1 cellular context compared by ENCODE assay signal in the genomic region with DNA sequence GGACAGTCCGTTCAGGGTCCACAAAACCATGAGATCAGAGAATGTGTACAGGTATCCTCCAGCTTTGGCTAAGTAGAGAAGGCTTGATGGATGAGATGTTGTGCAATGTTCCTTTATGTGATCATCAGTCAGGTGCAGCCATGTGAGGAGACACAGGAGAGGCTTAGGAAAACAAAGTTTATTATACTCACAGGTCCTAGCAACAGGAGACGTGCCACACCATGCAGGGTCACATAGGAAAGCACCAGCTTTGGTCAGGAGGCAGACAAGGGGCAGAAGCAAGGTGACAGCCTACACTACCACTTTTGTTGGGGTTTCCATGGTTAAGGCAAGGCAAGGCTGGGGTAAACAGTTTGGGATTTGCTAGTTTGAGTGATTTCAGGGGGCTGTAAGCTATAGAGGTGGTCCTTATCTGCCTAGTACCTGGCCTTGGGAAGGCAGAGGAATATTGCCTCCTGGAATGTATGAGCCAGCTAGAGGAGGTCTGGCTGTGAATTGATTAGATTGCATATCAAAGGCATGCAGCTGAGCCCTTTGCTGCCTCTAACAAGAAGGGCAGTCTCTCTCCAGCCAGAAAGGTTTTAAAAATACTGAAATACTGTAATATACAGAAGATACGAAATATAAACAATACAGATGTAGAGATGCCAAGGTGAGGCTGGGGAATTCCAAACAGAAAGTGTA.
TF ChIP-seq lines count a peak whose summit lies in the region.

No MANE protein-coding gene starts in this region.

TF ChIP-seq in HepG2, 621 proteins besides CTCF, POLR2A, EP300 and RAD21 (continued from another document):
- TF ChIP-seq CEBPB (IDR thresholded peaks at IDR 0.05; ENCODE audit: borderline replicate concordance, low read depth, low read length): peak; percentile 50
TF ChIP-seq in HepG2: peak in this region for 1.
